ENCODE assay signal across 36 cellular contexts in the genomic region with DNA sequence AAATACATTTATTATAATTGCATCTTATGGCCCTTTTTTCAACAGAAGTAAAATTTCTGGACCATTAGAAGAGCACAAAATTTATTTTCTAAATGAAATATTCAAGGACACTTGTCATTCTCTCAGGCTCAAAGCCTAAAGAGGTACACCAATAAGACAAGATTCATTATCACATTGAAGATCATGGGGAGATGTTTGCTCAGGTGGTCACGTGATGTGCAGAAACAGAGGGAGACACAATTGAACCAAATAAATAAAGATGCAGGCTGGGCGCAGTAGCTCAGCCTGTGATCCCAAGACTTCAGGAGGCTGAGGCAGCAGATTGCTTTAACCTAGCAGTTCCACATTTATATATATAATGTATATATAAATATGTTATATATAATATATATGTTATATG.
"Had no signal": no experiment of that assay in that cellular context is flagged by ENCODE, and none has a peak within 500 bp of the region (broad histone marks: within the 10 kb centered on the region; RNA-seq: fewer than 3 reads in every experiment).

No MANE protein-coding gene starts in this region.

- H3K36me3 ChIP-seq: MG63 had no signal

- H3K4me3 ChIP-seq: MG63 had no signal

- H3K27me3 ChIP-seq: MG63 had no signal

- DNase-seq: Karpas-422, Kasumi-1, MG63, MM.1S, MV-4-11, NCI-H1048, NCI-H1092, NCI-H1092 treated with DMSO at 0.1 percent for 48 hours, NCI-H1105, NCI-H1105 treated with DMSO at 0.1 percent for 48 hours, NCI-H1417 treated with DMSO at 0.1 percent for 48 hours, NCI-H1436, NCI-H1436 treated with DMSO at 0.1 percent for 48 hours, NCI-H146, NCI-H1694, NCI-H1694 treated with DMSO at 0.1 percent for 48 hours, NCI-H187, NCI-H187 treated with DMSO at 0.1 percent for 48 hours, NCI-H1930, NCI-H2029, NCI-H2029 treated with DMSO at 0.1 percent for 48 hours, NCI-H2081, NCI-H2081 treated with DMSO at 0.1 percent for 48 hours, NCI-H2107, NCI-H2171, NCI-H2171 treated with DMSO at 0.1 percent for 48 hours, NCI-H2227 treated with DMSO at 0.1 percent for 48 hours, NCI-H226, NCI-H345, NCI-H446, NCI-H446 treated with DMSO at 0.1 percent for 48 hours, NCI-H510A, NCI-H510A treated with DMSO at 0.1 percent for 48 hours, NCI-H524, NCI-H524 treated with DMSO at 0.1 percent for 48 hours, NCI-H526 had no signal

- H3K9me3 ChIP-seq: MG63 had no signal
